ENCODE assay signal across 8 cellular contexts in the genomic region with DNA sequence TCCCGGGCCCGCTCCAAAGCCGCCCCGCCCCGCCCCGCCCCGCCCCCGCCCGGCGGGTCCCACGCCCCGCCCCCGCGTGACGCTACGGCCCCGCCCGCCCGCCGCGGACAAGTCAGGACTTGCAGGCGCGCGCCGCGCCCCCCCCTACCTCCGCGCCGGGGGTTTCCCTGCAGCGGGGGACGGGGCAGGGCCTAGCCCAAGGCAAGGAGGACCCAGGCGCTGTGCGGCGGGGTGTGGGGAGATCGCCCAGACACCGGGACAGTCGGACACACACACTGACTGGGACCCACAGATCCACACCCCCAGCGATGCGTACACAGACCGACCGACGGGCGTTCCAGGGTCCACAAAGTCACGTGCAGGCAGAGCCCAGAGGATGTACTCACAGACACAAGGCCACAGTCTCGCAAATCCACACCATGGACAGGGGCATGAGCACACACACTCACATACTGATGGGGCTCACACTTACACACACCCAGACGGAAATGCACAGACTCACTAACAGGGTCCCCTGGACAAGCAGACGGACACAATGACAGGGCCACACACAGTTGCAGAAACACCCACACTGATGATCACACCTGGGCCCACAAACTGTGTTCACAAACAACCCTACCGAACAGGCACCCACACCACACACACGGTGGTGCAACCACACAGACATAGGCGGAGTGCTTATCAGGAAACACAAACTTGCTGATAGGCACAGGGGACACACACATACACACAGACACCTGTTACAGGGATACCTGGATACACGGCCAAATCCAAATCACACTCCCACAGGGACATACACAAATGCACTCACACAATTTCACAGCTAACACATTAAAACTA.
A peak's percentile ranks its signal among the peaks of the same experiment; 100 is the strongest.
DNase-seq lines count a peak whose midpoint lies in the region; ATAC-seq, FAIRE-seq and TF ChIP-seq lines count a peak whose summit lies in the region.

No MANE protein-coding gene starts in this region.

- H3K36me3 Mint-ChIP-seq in nephron progenitor cell (ENCODE audit: low read depth): no peaks in the 10 kb centered on the region

- DNase-seq in NCI-H1417 (lab: John Stamatoyannopoulos, UW): peak; percentile 71 to 81 (median 75)
- DNase-seq in NCI-H1417 treated with DMSO at 0.1 percent for 48 hours (lab: John Stamatoyannopoulos, UW): no peak
- peak; percentile 62 for DNase-seq in RCC 7860 (ENCODE audit: low spot score)
- peak; percentile 85 for DNase-seq in activated effector memory CD4-positive, alpha-beta T cell treated with Interleukin-2 at 50 U/mL for 16 hours
- DNase-seq in fibroblast of the conjunctiva (ENCODE audit: low read depth): peak; percentile 72
- peak; percentile 93 for DNase-seq in nephron progenitor cell
- peak; percentile 93 for DNase-seq in stimulated activated naive CD8-positive, alpha-beta T cell treated with anti-CD3 and anti-CD28 coated beads, Interleukin-15, Interleukin-2, amounts not matched to agents 100 U/mL and 50 U/mL, for 24 hours

- H3K27me3 Mint-ChIP-seq in nephron progenitor cell (ENCODE audit: low read depth, poor library complexity): peaks cover 14% of the 10 kb centered on the region

- peak; percentile 35 for ATAC-seq in HG03280 (IDR thresholded peaks at IDR 0.05; ENCODE audit: unreplicated experiment)
- peak; percentile 58 for ATAC-seq in stimulated activated naive CD8-positive, alpha-beta T cell treated with anti-CD3 and anti-CD28 coated beads, Interleukin-15, Interleukin-2, amounts not matched to agents 100 U/mL and 50 U/mL, for 24 hours

- H3K4me3 Mint-ChIP-seq in nephron progenitor cell: peak overlapping the region; percentile 80

- no peak for FAIRE-seq in RCC 7860 (lab: Jason Lieb, UNC)

- TF ChIP-seq CTCF in nephron progenitor cell (IDR thresholded peaks at IDR 0.05): no peak

- peak overlapping the region; percentile 62 for H3K27ac Mint-ChIP-seq in nephron progenitor cell

- H3K9me3 Mint-ChIP-seq in nephron progenitor cell: no peaks in the 10 kb centered on the region

- H3K4me1 Mint-ChIP-seq in nephron progenitor cell: peaks cover 19% of the 10 kb centered on the region
